In the genomic region with DNA sequence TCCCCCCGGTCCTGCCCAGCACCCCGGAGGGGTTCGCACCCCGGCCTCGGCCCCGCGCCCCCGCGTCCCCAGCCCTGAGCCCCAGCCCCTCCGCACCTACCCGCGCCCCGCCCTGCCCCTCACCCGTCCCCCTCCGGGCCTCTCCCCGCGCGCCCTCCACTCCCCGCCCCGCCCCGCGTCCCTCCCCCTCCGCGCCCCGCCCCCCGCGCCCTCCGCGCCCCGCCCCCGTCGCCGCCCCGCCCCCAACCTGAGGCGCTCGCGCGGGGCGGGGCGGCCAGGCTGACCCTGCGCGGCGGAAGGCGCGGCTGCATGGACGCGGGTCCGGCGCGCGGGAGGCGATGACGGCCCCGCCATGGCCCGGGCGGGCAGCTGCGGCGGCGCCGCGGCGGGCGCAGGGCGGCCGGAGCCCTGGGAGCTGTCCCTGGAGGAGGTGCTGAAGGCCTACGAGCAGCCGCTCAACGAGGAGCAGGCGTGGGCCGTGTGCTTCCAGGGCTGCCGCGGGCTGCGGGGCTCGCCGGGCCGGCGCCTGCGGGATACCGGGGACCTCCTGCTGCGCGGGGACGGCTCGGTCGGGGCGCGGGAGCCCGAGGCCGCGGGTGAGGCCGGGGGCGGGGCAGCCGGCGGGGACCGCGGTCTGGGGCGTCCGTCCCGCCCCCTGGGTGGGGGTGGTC, we compare ENCODE assay signal across 8 cellular contexts. TPM values are rescaled to one million over a fixed set of nuclear protein-coding genes. Genes with fewer than 3 reads are reported as not detected.
DNase-seq lines count a peak whose midpoint lies in the region; ATAC-seq and TF ChIP-seq lines count a peak whose summit lies in the region.

A gene with protein sequence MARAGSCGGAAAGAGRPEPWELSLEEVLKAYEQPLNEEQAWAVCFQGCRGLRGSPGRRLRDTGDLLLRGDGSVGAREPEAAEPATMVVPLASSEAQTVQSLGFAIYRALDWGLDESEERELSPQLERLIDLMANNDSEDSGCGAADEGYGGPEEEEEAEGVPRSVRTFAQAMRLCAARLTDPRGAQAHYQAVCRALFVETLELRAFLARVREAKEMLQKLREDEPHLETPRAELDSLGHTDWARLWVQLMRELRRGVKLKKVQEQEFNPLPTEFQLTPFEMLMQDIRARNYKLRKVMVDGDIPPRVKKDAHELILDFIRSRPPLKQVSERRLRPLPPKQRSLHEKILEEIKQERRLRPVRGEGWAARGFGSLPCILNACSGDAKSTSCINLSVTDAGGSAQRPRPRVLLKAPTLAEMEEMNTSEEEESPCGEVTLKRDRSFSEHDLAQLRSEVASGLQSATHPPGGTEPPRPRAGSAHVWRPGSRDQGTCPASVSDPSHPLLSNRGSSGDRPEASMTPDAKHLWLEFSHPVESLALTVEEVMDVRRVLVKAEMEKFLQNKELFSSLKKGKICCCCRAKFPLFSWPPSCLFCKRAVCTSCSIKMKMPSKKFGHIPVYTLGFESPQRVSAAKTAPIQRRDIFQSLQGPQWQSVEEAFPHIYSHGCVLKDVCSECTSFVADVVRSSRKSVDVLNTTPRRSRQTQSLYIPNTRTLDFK (plus strand): TSS at position 277 of the 671 bp plus-strand sequence. CDS start 76 bp downstream, at position 353.

- no peak within 1 kb of the TSS for H3K27ac Mint-ChIP-seq in activated naive CD8-positive, alpha-beta T cell treated with anti-CD3 and anti-CD28 coated beads, Interleukin-2, amount 10 ng/mL, durations not matched to agents 7 days and 5 days

- H3K36me3 Mint-ChIP-seq in activated naive CD8-positive, alpha-beta T cell treated with anti-CD3 and anti-CD28 coated beads, Interleukin-2, amount 10 ng/mL, durations not matched to agents 7 days and 5 days: no peaks in the 10 kb centered on the region

- no peaks in the 10 kb centered on the region for H3K9me3 Mint-ChIP-seq in activated naive CD8-positive, alpha-beta T cell treated with anti-CD3 and anti-CD28 coated beads, Interleukin-2, amount 10 ng/mL, durations not matched to agents 7 days and 5 days

- H3K4me3 ChIP-seq in ovary (peak within 1 kb of the TSS; percentile 43), thyroid gland (replicated peaks in 1 of 3) (peak within 1 kb of the TSS in 1 of 3 donors; percentile 46)

- no peak for TF ChIP-seq POLR2A in ovary (IDR thresholded peaks at IDR 0.05)
- peak in 1 of 2 donors; percentile 19 for TF ChIP-seq POLR2A in thyroid gland (IDR thresholded peaks at IDR 0.05)

- TF ChIP-seq EP300 in ovary (IDR thresholded peaks at IDR 0.05): no peak

- peaks cover 35% of the 10 kb centered on the region for H3K27me3 Mint-ChIP-seq in activated naive CD8-positive, alpha-beta T cell treated with anti-CD3 and anti-CD28 coated beads, Interleukin-2, amount 10 ng/mL, durations not matched to agents 7 days and 5 days

- intact Hi-C loops in Right ventricle myocardium superior (cut with DNase I) (no loop called here), ovary (cut with DNase I) (no loop called here), thyroid gland (cut with DNase I) (no loop called here)

- ATAC-seq in HG03108 (IDR thresholded peaks at IDR 0.05; ENCODE audit: unreplicated experiment): peak; percentile 52
- ATAC-seq in activated naive CD8-positive, alpha-beta T cell treated with anti-CD3 and anti-CD28 coated beads, Interleukin-2, amount 10 ng/mL, durations not matched to agents 7 days and 5 days (ENCODE audit: low read depth): peak; percentile 97
- ATAC-seq in Right ventricle myocardium superior (ENCODE audit: poor library complexity): peak; percentile 85

- 0 to 1% (median 1%) methylated on average over 27 to 82 of the region's 98 CpGs for WGBS in ovary, 3 donors
- 0% methylated on average over 1 of the region's 98 CpGs; no CpG with 5 or more reads in 1 of the 2 donors for WGBS in thyroid gland, 2 donors

- POLR2A ChIA-PET in activated naive CD8-positive, alpha-beta T cell treated with anti-CD3 and anti-CD28 coated beads, Interleukin-2, amount 10 ng/mL, durations not matched to agents 7 days and 5 days (lab: Charles Lee): interaction anchor here (1.1 kb wide), 1 partner anchor 10 kb away, joined by 5 read pairs; no protein-coding TSS in a partner anchor

- H3K9me3 ChIP-seq in ovary (no peaks in the 10 kb centered on the region), thyroid gland (no peaks in the 10 kb centered on the region)

- H3K4me1 Mint-ChIP-seq in activated naive CD8-positive, alpha-beta T cell treated with anti-CD3 and anti-CD28 coated beads, Interleukin-2, amount 10 ng/mL, durations not matched to agents 7 days and 5 days: peaks cover 3% of the 10 kb centered on the region

- DNase-seq in COR-L47 (lab: John Stamatoyannopoulos, UW) (peak; percentile 47), SKM-1 (lab: John Stamatoyannopoulos, UW; ENCODE audit: unreplicated experiment) (peak; percentile 10), Right ventricle myocardium superior (peak; percentile 82), ovary (peak; percentile 66 to 89 (median 83)), thyroid gland (peak; percentile 73 to 79), KG1 (lab: John Stamatoyannopoulos, UW) (no peak)
- peak; percentile 84 for DNase-seq in activated naive CD8-positive, alpha-beta T cell treated with anti-CD3 and anti-CD28 coated beads, Interleukin-2, amount 10 ng/mL, durations not matched to agents 7 days and 5 days

- no peaks in the 10 kb centered on the region for H3K36me3 ChIP-seq in ovary
- H3K36me3 ChIP-seq in thyroid gland: no peaks in the 10 kb centered on the region

- H3K4me3 Mint-ChIP-seq in activated naive CD8-positive, alpha-beta T cell treated with anti-CD3 and anti-CD28 coated beads, Interleukin-2, amount 10 ng/mL, durations not matched to agents 7 days and 5 days: peak within 1 kb of the TSS; percentile 47

- TF ChIP-seq CTCF in ovary (IDR thresholded peaks at IDR 0.05) (no peak), thyroid gland (IDR thresholded peaks at IDR 0.05) (no peak)

- H3K4me1 ChIP-seq in ovary (ENCODE audit: insufficient read depth) (peaks cover 8% of the 10 kb centered on the region), thyroid gland (peaks cover 24 to 41% of the 10 kb centered on the region in 2 donors)

- H3K27ac ChIP-seq in ovary (peak within 1 kb of the TSS in 1 of 2 donors; percentile 41), thyroid gland (peak within 1 kb of the TSS; percentile 70 to 92 (median 74))

- H3K27me3 ChIP-seq in ovary (no peaks in the 10 kb centered on the region), thyroid gland (no peaks in the 10 kb centered on the region)

RNA-seq across cellular contexts. Expression of the gene that starts here (rescaled TPM):
- 1 to 10 TPM; 1.5 to 1.8 TPM for total RNA-seq in activated naive CD8-positive, alpha-beta T cell treated with anti-CD3 and anti-CD28 coated beads, Interleukin-2, amount 10 ng/mL, durations not matched to agents 7 days and 5 days
- 1.2 TPM for total RNA-seq in Right ventricle myocardium superior
- 10 to 100 TPM in 1 of 7 donors, 1 to 10 TPM in 5, under 1 TPM in 1; 0.95 to 28.7 (median 6.1) TPM for total RNA-seq in ovary
- polyA plus RNA-seq in ovary: 1 to 10 TPM; 2.5 to 2.9 TPM
- 10 to 100 TPM in 2 of 4 donors, 1 to 10 TPM in 2; 7.0 to 10.9 (median 9.5) TPM for total RNA-seq in thyroid gland
